In the genomic region with DNA sequence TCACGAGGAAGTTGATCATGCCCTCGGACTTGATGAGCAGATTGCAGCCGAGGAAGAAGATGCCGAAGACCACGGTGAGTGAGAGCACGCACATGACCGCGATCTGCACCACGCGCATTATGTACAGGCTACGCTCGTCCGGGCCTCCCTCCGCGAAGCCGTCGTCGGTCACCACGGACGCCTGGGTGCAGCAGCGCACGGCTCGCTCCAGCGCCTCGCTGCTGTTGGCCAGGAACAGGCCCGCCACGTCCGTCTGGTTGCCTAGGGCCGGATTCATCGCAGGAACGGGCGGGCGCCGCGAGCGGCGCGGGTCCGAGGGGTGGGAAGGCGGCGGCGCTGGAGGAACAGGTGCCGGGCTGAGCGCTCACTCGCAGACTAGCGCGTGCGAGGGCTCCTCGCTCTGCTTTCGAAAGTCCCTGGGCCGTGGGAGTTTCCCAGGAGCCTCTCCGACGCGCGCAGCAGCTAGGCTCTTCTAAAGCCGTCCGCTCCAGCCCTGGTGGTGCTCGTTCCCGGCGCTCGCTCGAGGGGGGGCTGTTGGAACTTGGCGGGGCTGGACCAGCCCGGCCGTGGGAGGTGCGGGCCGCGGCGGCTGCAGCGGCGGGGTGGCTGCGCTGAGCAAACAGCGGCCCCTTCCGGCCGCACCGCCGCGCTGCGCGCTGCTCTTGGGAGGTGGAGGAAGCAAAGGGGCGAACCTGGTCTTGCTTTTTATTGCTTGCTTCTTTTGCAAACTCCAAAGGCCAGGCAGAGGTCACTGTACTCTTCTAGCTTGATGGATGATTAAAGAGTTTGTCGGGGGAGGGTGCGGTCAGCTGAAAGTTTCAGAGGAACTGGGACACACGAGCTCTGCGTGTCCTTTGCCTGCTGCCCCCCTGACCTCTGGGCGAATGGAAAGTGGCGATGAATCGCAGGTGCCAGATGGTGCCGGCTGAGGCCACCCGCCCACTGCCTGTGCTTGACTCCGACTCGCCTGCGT, we compare ENCODE assay signal across 8 cellular contexts.
DNase-seq lines count a peak whose midpoint lies in the region; ATAC-seq and TF ChIP-seq lines count a peak whose summit lies in the region.

A gene (minus strand): TSS at position 474 of the 973 bp plus-strand sequence. CDS start 197 bp downstream, at position 277.

- DNase-seq in NCI-H1417 treated with DMSO at 0.1 percent for 48 hours (lab: John Stamatoyannopoulos, UW) (peak; percentile 50), kidney glomerular epithelial cell (lab: John Stamatoyannopoulos, UW) (peak; percentile 10), RPMI8226 (no peak)
- DNase-seq in central memory CD8-positive, alpha-beta T cell (ENCODE audit: low spot score in 2 of 2), result peak; percentile 16 to 37
- peak; percentile 66 for DNase-seq in stimulated activated CD4-positive, alpha-beta T cell treated with anti-CD3 and anti-CD28 coated beads, Interleukin-15, amount 100 ng/mL, for 24 hours

- H3K27ac Mint-ChIP-seq in central memory CD8-positive, alpha-beta T cell (ENCODE audit: low read depth), result peak within 1 kb of the TSS; percentile 9

- H3K4me1 Mint-ChIP-seq in central memory CD8-positive, alpha-beta T cell, result peaks cover 13% of the 10 kb centered on the region

- ATAC-seq in HG02623 (IDR thresholded peaks at IDR 0.05; ENCODE audit: unreplicated experiment), result peak; percentile 83
- peak; percentile 68 for ATAC-seq in central memory CD8-positive, alpha-beta T cell (replicated peaks; ENCODE audit: extremely low read depth, poor library complexity, severe bottlenecking)

- peak within 1 kb of the TSS; percentile 77 for H3K4me3 Mint-ChIP-seq in central memory CD8-positive, alpha-beta T cell

- TF ChIP-seq CTCF in GM12874 (IDR thresholded peaks at IDR 0.05; ENCODE audit: insufficient read depth, low read depth, low read length) (peak; percentile 93), VCaP (conservative IDR thresholded peaks at IDR 0.05) (peak; percentile 98)

- no peaks in the 10 kb centered on the region for H3K9me3 Mint-ChIP-seq in central memory CD8-positive, alpha-beta T cell

- H3K27me3 Mint-ChIP-seq in central memory CD8-positive, alpha-beta T cell, result peaks cover 75% of the 10 kb centered on the region

- peaks cover 2% of the 10 kb centered on the region for H3K36me3 Mint-ChIP-seq in central memory CD8-positive, alpha-beta T cell (ENCODE audit: insufficient read depth)

- H3K27ac ChIP-seq in VCaP, result peak within 1 kb of the TSS; percentile 50
